ENCODE assay signal across 11 cellular contexts in the genomic region with DNA sequence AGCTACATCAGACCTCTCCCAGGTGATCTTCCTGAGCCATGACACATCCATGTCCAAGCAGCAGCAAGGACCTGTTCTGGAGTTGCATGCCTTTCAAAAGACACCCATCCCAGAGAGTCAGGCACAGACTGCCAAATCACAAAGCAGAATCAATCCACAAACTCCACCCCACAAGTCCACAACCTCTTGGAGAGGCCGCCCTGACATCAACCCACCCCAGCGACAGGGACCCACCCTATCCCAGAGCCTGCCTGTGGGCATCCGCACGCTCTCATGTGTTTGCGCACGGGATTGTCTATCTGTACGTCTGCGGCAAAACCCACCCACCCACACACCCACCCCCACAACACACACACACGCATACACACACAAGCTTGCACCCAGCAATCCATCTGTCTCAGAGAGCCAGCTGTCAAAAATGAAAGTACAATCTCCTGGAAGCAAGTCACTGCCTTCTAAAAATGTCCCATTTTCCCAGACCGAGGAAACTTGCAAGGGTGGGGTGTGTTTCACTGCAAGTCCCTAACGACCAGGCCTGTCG. TPM values are rescaled to one million over a fixed set of nuclear protein-coding genes. Genes with fewer than 3 reads are reported as not detected.
DNase-seq lines count a peak whose midpoint lies in the region; ATAC-seq and TF ChIP-seq lines count a peak whose summit lies in the region.
"Had no signal": no experiment of that assay in that cellular context is flagged by ENCODE, and none has a peak within 500 bp of the region (broad histone marks: within the 10 kb centered on the region; RNA-seq: fewer than 3 reads in every experiment).

No MANE protein-coding gene starts in this region.

- no peaks in the 10 kb centered on the region for H3K9me3 Mint-ChIP-seq in activated CD4-positive, alpha-beta T cell treated with anti-CD3 and anti-CD28 coated beads for 36 hours (ENCODE audit: low read depth)
- H3K9me3 Mint-ChIP-seq: H9 had no signal

- no peak overlapping the region for H3K27ac Mint-ChIP-seq in activated CD4-positive, alpha-beta T cell treated with anti-CD3 and anti-CD28 coated beads for 36 hours

- peak; percentile 9 for DNase-seq in activated CD4-positive, alpha-beta T cell treated with anti-CD3 and anti-CD28 coated beads for 36 hours
- no peak for DNase-seq in activated CD4-positive, alpha-beta T cell treated with anti-CD3 and anti-CD28 coated beads for 1 hour
- DNase-seq in colonic mucosa = no peak
- no peak for DNase-seq in tibial nerve (ENCODE audit: low spot score in 2 of 2)
- DNase-seq in stimulated activated naive CD4-positive, alpha-beta T cell (lab: John Stamatoyannopoulos, UW) = no peak
- no peak for DNase-seq in putamen (ENCODE audit: low spot score)
- DNase-seq: NCI-H526, retina had no signal

- no peak for TF ChIP-seq EP300 in tibial nerve (IDR thresholded peaks at IDR 0.05)

- H3K4me3 ChIP-seq in colonic mucosa = no peak overlapping the region
- H3K4me3 ChIP-seq in mucosa of rectum (ENCODE audit: low read length in 2 of 2) = no peak overlapping the region
- peak overlapping the region; percentile 17 to 44 (median 35) for H3K4me3 ChIP-seq in tibial nerve

- no peak overlapping the region for H3K4me3 Mint-ChIP-seq in activated CD4-positive, alpha-beta T cell treated with anti-CD3 and anti-CD28 coated beads for 36 hours

- TF ChIP-seq CTCF in colonic mucosa (IDR thresholded peaks at IDR 0.05) (no peak), tibial nerve (IDR thresholded peaks at IDR 0.05) (no peak)

- CTCF ChIA-PET in activated CD4-positive, alpha-beta T cell treated with anti-CD3 and anti-CD28 coated beads for 36 hours (lab: Charles Lee) = interaction anchor here (0.6 to 1.9 kb wide), 4 partner anchors 8 to 106 kb away, joined by 3 to 8 read pairs (median 4); no protein-coding TSS in a partner anchor

- H3K4me1 ChIP-seq in colonic mucosa (peaks cover 28% of the 10 kb centered on the region), mucosa of rectum (ENCODE audit: control insufficient read depth in 2 of 2, insufficient read depth in 2 of 2, low read length in 2 of 2) (peaks cover 70 to 77% of the 10 kb centered on the region in 2 donors), tibial nerve (peaks cover 4 to 98% (median 68%) of the 10 kb centered on the region in 4 donors)

- intact Hi-C loops in activated CD4-positive, alpha-beta T cell treated with anti-CD3 and anti-CD28 coated beads for 36 hours (cut with DNase I, micrococcal nuclease) = loop anchor here in 1 of 2 experiments (10.0 kb wide), 1 partner anchor 1014 kb away; no protein-coding TSS in a partner anchor
- intact Hi-C loops in colonic mucosa (cut with DNase I) = no loop called here

- H3K4me1 Mint-ChIP-seq in activated CD4-positive, alpha-beta T cell treated with anti-CD3 and anti-CD28 coated beads for 36 hours = peaks cover 87% of the 10 kb centered on the region

- peak overlapping the region; percentile 1 to 39 for H3K9ac ChIP-seq in colonic mucosa (ENCODE audit: low read depth in 2 of 2, low read length in 2 of 2)
- no peak overlapping the region for H3K9ac ChIP-seq in mucosa of rectum (ENCODE audit: low read depth in 1 of 2, low read length in 2 of 2)

- no peaks in the 10 kb centered on the region for H3K27me3 ChIP-seq in colonic mucosa
- no peaks in the 10 kb centered on the region for H3K27me3 ChIP-seq in mucosa of rectum (ENCODE audit: control insufficient read depth in 2 of 2, insufficient read depth in 2 of 2, low read length in 2 of 2)
- no peaks in the 10 kb centered on the region for H3K27me3 ChIP-seq in tibial nerve

- TF ChIP-seq POLR2A in tibial nerve (IDR thresholded peaks at IDR 0.05) = no peak

- H3K36me3 ChIP-seq in colonic mucosa = no peaks in the 10 kb centered on the region
- H3K36me3 ChIP-seq in mucosa of rectum (ENCODE audit: control insufficient read depth in 2 of 2, insufficient read depth in 2 of 2, low read length in 2 of 2) = peaks cover 20 to 35% of the 10 kb centered on the region in 2 donors
- peaks cover 0 to 12% (median 0%) of the 10 kb centered on the region in 3 donors for H3K36me3 ChIP-seq in tibial nerve

- H3K9me3 ChIP-seq in colonic mucosa (no peaks in the 10 kb centered on the region), mucosa of rectum (ENCODE audit: control insufficient read depth in 2 of 2, low read length in 2 of 2) (no peaks in the 10 kb centered on the region), tibial nerve (no peaks in the 10 kb centered on the region)

- WGBS in tibial nerve, 2 donors = 16 to 19% methylated on average over 8 to 12 of the region's 12 CpGs

- POLR2A ChIA-PET in activated CD4-positive, alpha-beta T cell treated with anti-CD3 and anti-CD28 coated beads for 36 hours (lab: Charles Lee) = no interaction called here

- H3K27ac ChIP-seq in colonic mucosa (peak overlapping the region; percentile 50), mucosa of rectum (ENCODE audit: low read depth in 2 of 2, low read length in 2 of 2) (peak overlapping the region; percentile 7 to 75), tibial nerve (peak overlapping the region; percentile 32 to 83 (median 73))

- H3K36me3 Mint-ChIP-seq in activated CD4-positive, alpha-beta T cell treated with anti-CD3 and anti-CD28 coated beads for 36 hours (ENCODE audit: low read depth) = peaks cover 21% of the 10 kb centered on the region

- no peak for ATAC-seq in activated CD4-positive, alpha-beta T cell treated with anti-CD3 and anti-CD28 coated beads for 36 hours
- no peak for ATAC-seq in HG03439 (IDR thresholded peaks at IDR 0.05; ENCODE audit: unreplicated experiment)

- H3K27me3 Mint-ChIP-seq in activated CD4-positive, alpha-beta T cell treated with anti-CD3 and anti-CD28 coated beads for 36 hours = no peaks in the 10 kb centered on the region

RNA-seq across cellular contexts. Expression of gene SMAD7, which starts 11.9 kb away (rescaled TPM):
- total RNA-seq in activated CD4-positive, alpha-beta T cell treated with anti-CD3 and anti-CD28 coated beads for 36 hours = 1 to 10 TPM; 7.2 to 9.3 TPM
- total RNA-seq in colonic mucosa = 10 to 100 TPM; 21.2 to 21.6 TPM
- total RNA-seq in tibial nerve = 10 to 100 TPM; 34.3 to 56.8 (median 35.6) TPM

Comparison
In these comparisons a context has a peak if more than half of its experiments do, and no peak if none do; other contexts are left out.
1. H3K4me3 ChIP-seq: peak in tibial nerve (4 of 4); none in colonic mucosa (single experiment) and mucosa of rectum (0 of 2).
2. H3K9ac ChIP-seq: peak in colonic mucosa (2 of 2); none in mucosa of rectum (0 of 2).
3. Peak in every context shown above with its lines, with median percentiles within 50 percentile points of each other: H3K27ac ChIP-seq.